22 cellular contexts compared by ENCODE assay signal in the genomic region with DNA sequence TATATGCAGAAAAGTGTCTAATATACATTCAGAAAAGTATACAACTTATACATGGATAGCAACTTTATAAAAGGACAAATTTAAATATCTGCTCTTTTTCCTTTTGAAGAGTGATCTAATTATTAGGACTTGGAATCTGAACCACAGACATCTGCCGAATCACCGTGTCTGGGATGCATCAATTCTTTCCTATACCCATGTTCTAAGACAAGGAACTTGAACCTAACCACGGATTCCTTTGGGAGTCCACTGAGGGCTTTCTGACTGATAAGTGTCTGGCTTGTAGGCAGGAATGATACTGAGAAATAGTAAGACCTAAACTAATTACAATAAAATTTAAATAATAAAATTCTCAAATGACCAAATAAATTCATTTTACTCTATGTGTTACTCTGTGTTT.
"Had no signal": no experiment of that assay in that cellular context is flagged by ENCODE, and none has a peak within 500 bp of the region (broad histone marks: within the 10 kb centered on the region; RNA-seq: fewer than 3 reads in every experiment).

No MANE protein-coding gene starts in this region.

- H3K27ac ChIP-seq: esophagus muscularis mucosa, pancreas, right lobe of liver, spleen, thyroid gland had no signal

- ATAC-seq: pancreas; stimulated activated naive B cell treated with anti-CD40 and anti-IgM and Interleukin-4, amounts not matched to agents 10 μg/mL and 1 μg/mL and 100 μg/mL, for 72 hours; T-cell had no signal

- H3K4me1 Mint-ChIP-seq: activated B cell treated with CpG ODN at 0.5 μM for 24 hours; activated CD4-positive, alpha-beta memory T cell treated with anti-CD3 and anti-CD28 coated beads, Interleukin-2, amount 10 ng/mL, durations not matched to agents 7 days and 5 days; T-cell had no signal

- H3K4me1 ChIP-seq: esophagus muscularis mucosa, pancreas, right lobe of liver, spleen, thyroid gland had no signal

- H3K27ac Mint-ChIP-seq: activated B cell treated with CpG ODN at 0.5 μM for 24 hours; activated CD4-positive, alpha-beta memory T cell treated with anti-CD3 and anti-CD28 coated beads, Interleukin-2, amount 10 ng/mL, durations not matched to agents 7 days and 5 days; activated T-helper 2 cell treated with anti-CD3 and anti-CD28 coated beads, Interferon-gamma antibody, Interleukin-2, Interleukin-4, amounts not matched to agents 10 μg/mL and 5 μg/mL and 100 μg/mL, durations not matched to agents 14 hours and 24 hours and 36 hours; stimulated activated naive B cell treated with anti-CD40 and anti-IgM and Interleukin-4, amounts not matched to agents 10 μg/mL and 1 μg/mL and 100 μg/mL, for 72 hours; T-cell had no signal

- H3K4me3 Mint-ChIP-seq: activated B cell treated with CpG ODN at 0.5 μM for 24 hours; activated CD4-positive, alpha-beta memory T cell treated with anti-CD3 and anti-CD28 coated beads, Interleukin-2, amount 10 ng/mL, durations not matched to agents 7 days and 5 days; activated T-cell treated with anti-CD3 and anti-CD28 coated beads, Interleukin-2, amount 50 U/mL, for 24 hours; stimulated activated naive B cell treated with anti-CD40 and anti-IgM and Interleukin-4, amounts not matched to agents 10 μg/mL and 1 μg/mL and 100 μg/mL, for 72 hours; T-cell had no signal

- H3K4me2 ChIP-seq: hepatocyte had no signal

- H3K9me3 ChIP-seq: esophagus muscularis mucosa, pancreas, right lobe of liver, thyroid gland had no signal

- H3K27me3 Mint-ChIP-seq: activated B cell treated with CpG ODN at 0.5 μM for 24 hours; activated CD4-positive, alpha-beta memory T cell treated with anti-CD3 and anti-CD28 coated beads, Interleukin-2, amount 10 ng/mL, durations not matched to agents 7 days and 5 days; activated T-cell treated with anti-CD3 and anti-CD28 coated beads, Interleukin-2, amount 50 U/mL, for 24 hours; naive B cell; stimulated activated naive B cell treated with anti-CD40 and anti-IgM and Interleukin-4, amounts not matched to agents 10 μg/mL and 1 μg/mL and 100 μg/mL, for 72 hours; T-cell had no signal

- H3K4me3 ChIP-seq: esophagus muscularis mucosa, hepatocyte, pancreas, right lobe of liver, spleen, thyroid gland had no signal

- H3K27me3 ChIP-seq: esophagus muscularis mucosa, hepatocyte, pancreas, right lobe of liver, spleen, thyroid gland had no signal

- H2AFZ ChIP-seq: hepatocyte had no signal

- DNase-seq: activated B cell treated with CpG ODN at 0.5 μM for 24 hours; activated CD4-positive, alpha-beta memory T cell treated with anti-CD3 and anti-CD28 coated beads, Interleukin-2, amount 10 ng/mL, durations not matched to agents 7 days and 5 days; activated CD4-positive, alpha-beta T cell treated with anti-CD3 and anti-CD28 coated beads for 48 hours; activated naive CD4-positive, alpha-beta T cell treated with Interleukin-2 at 50 U/mL for 16 hours; activated T-cell treated with anti-CD3 and anti-CD28 coated beads, Interleukin-2, amount 50 U/mL, for 24 hours; anterior cingulate cortex; cerebellar nuclear complex; effector CD4-positive, alpha-beta T cell; foreskin fibroblast; midbrain; naive B cell; spleen; stimulated activated CD4-positive, alpha-beta T cell treated with anti-CD3 and anti-CD28 coated beads, Interleukin-4, amount 100 ng/mL, for 4 hours; stimulated activated naive B cell treated with anti-CD40 and anti-IgM and Interleukin-4, amounts not matched to agents 10 μg/mL and 1 μg/mL and 100 μg/mL, for 72 hours; T-cell; T-helper 9 cell; thyroid gland had no signal
